19 cellular contexts compared by ENCODE assay signal in genomic region chr1:102919659-102920058, GRCh38.
DNase-seq lines count a peak whose midpoint lies in the region; ATAC-seq, FAIRE-seq and TF ChIP-seq lines count a peak whose summit lies in the region.
"Had no signal": no experiment of that assay in that cellular context is flagged by ENCODE, and none has a peak within 500 bp of the region (broad histone marks: within the 10 kb centered on the region; RNA-seq: fewer than 3 reads in every experiment).

No MANE protein-coding gene starts in this region.

- DNase-seq in H54 (ENCODE audit: insufficient read length, low spot score): peak; percentile 7
- peak; percentile 66 to 81 for DNase-seq in fibroblast of lung (ENCODE audit: low read depth in 2 of 2)
- no peak for DNase-seq in NCI-H1092 (lab: John Stamatoyannopoulos, UW)
- DNase-seq in GM20000 (ENCODE audit: low spot score): no peak
- DNase-seq in pancreas: no peak
- DNase-seq: activated CD4-positive, alpha-beta memory T cell treated with anti-CD3 and anti-CD28 coated beads for 36 hours; activated T-cell treated with anti-CD3 and anti-CD28 coated beads, Interleukin-2, amount 50 U/mL, for 48 hours; H9; hippocampal formation; Karpas-422; mesendoderm; NCI-H1436 treated with DMSO at 0.1 percent for 48 hours; RPMI8226; stimulated activated CD4-positive, alpha-beta T cell treated with anti-CD3 and anti-CD28 coated beads, Interleukin-15, amount 100 ng/mL, for 24 hours; stimulated activated naive B cell treated with anti-CD40 and anti-IgM and Interleukin-4, amounts not matched to agents 10 μg/mL and 1 μg/mL and 100 μg/mL, for 72 hours; tibial artery had no signal

- no peak for TF ChIP-seq POLR2A in H54 (IDR thresholded peaks at IDR 0.05; ENCODE audit: low read depth, low read length)

- no peaks in the 10 kb centered on the region for H4K20me1 ChIP-seq in fibroblast of lung (ENCODE audit: control insufficient read depth, extremely low read depth, insufficient read depth, low read length)

- TF ChIP-seq CTCF in fibroblast of lung (conservative IDR thresholded peaks at IDR 0.05 in 1 of 2, IDR thresholded peaks at IDR 0.05 in 1 of 2; ENCODE audit: low read depth in 1 of 2, low read length in 2 of 2) (no peak), GM20000 (IDR thresholded peaks at IDR 0.05; ENCODE audit: extremely low read depth, missing control alignments) (no peak), pancreas (IDR thresholded peaks at IDR 0.05) (no peak)

- intact Hi-C loops in pancreas (cut with DNase I): no loop called here

- H3K9ac ChIP-seq in fibroblast of lung (ENCODE audit: insufficient read depth, low read length): no peak overlapping the region
- no peak overlapping the region for H3K9ac ChIP-seq in skeletal muscle satellite cell (ENCODE audit: low read depth, low read length)

- no peaks in the 10 kb centered on the region for H3K4me1 ChIP-seq in fibroblast of lung (ENCODE audit: control insufficient read depth, extremely low read depth, insufficient read depth, low read length)
- H3K4me1 ChIP-seq in skeletal muscle satellite cell (ENCODE audit: control insufficient read depth, insufficient read depth, low read length): peaks cover 7% of the 10 kb centered on the region
- no peaks in the 10 kb centered on the region for H3K4me1 ChIP-seq in pancreas
- H3K4me1 ChIP-seq: tibial artery had no signal

- H3K36me3 ChIP-seq in fibroblast of lung (ENCODE audit: control insufficient read depth, insufficient read depth, low read length): no peaks in the 10 kb centered on the region
- H3K36me3 ChIP-seq in skeletal muscle satellite cell (ENCODE audit: insufficient read depth, low read length): no peaks in the 10 kb centered on the region
- no peaks in the 10 kb centered on the region for H3K36me3 ChIP-seq in pancreas
- H3K36me3 ChIP-seq: tibial artery had no signal

- no peaks in the 10 kb centered on the region for H3K27me3 ChIP-seq in fibroblast of lung (ENCODE audit: control insufficient read depth, insufficient read depth, low read length)
- no peaks in the 10 kb centered on the region for H3K27me3 ChIP-seq in skeletal muscle satellite cell (ENCODE audit: control insufficient read depth, insufficient read depth, low read length)
- H3K27me3 ChIP-seq in pancreas: no peaks in the 10 kb centered on the region
- H3K27me3 ChIP-seq: tibial artery had no signal

- no peak overlapping the region for H2AFZ ChIP-seq in fibroblast of lung (ENCODE audit: low read length)

- H3K79me2 ChIP-seq in fibroblast of lung (ENCODE audit: control insufficient read depth, insufficient read depth, low read length): no peaks in the 10 kb centered on the region

- ATAC-seq in SK-N-SH treated with all-trans-retinoic acid at 6 μM for 48 hours (peak; percentile 99), pancreas (no peak)
- ATAC-seq: stimulated activated naive B cell treated with anti-CD40 and anti-IgM and Interleukin-4, amounts not matched to agents 10 μg/mL and 1 μg/mL and 100 μg/mL, for 72 hours had no signal

- 15 to 23% methylated on average over 1 of the region's 1 CpG for WGBS in pancreas, 2 donors

- H3K4me3 ChIP-seq in fibroblast of lung (replicated peaks in 1 of 4; ENCODE audit: control extremely low read depth in 1 of 4, insufficient read depth in 1 of 4, low read depth in 3 of 4, low read length in 4 of 4): no peak overlapping the region
- no peak overlapping the region for H3K4me3 ChIP-seq in skeletal muscle satellite cell (ENCODE audit: low read length)
- no peak overlapping the region for H3K4me3 ChIP-seq in pancreas
- H3K4me3 ChIP-seq: tibial artery had no signal

- FAIRE-seq in H54 (lab: Jason Lieb, UNC) (peak; percentile 78), pancreas (lab: Jason Lieb, UNC) (no peak)
- FAIRE-seq: GM18507 had no signal

- H3K27ac ChIP-seq in fibroblast of lung (ENCODE audit: insufficient read depth, low read length) (no peak overlapping the region), pancreas (no peak overlapping the region)
- H3K27ac ChIP-seq: tibial artery had no signal

- no peak overlapping the region for H3K4me2 ChIP-seq in fibroblast of lung (ENCODE audit: extremely low read depth, insufficient read depth, low read length)
- peak overlapping the region; percentile 22 for H3K4me2 ChIP-seq in skeletal muscle satellite cell (ENCODE audit: low read length)

- no peaks in the 10 kb centered on the region for H3K9me3 ChIP-seq in fibroblast of lung (ENCODE audit: control insufficient read depth, insufficient read depth, low read depth, low read length)
- H3K9me3 ChIP-seq in skeletal muscle satellite cell (replicated peaks; ENCODE audit: low read length): no peaks in the 10 kb centered on the region
- no peaks in the 10 kb centered on the region for H3K9me3 ChIP-seq in pancreas
- H3K9me3 ChIP-seq: tibial artery had no signal

TF ChIP-seq in SK-N-SH treated with all-trans-retinoic acid at 6 μM for 48 hours, 23 proteins besides CTCF, POLR2A, EP300 and RAD21:
- TF ChIP-seq SNAI2 (CRISPR knock-in tag; IDR thresholded peaks at IDR 0.05) (no peak), TOX (CRISPR knock-in tag; IDR thresholded peaks at IDR 0.05; ENCODE audit: borderline replicate concordance) (peak; percentile 88; the same call in 1 of the 2 replicates), CSDC2 (CRISPR knock-in tag; IDR thresholded peaks at IDR 0.05) (no peak), ZNF565 (CRISPR knock-in tag; conservative IDR thresholded peaks at IDR 0.05; ENCODE audit: low read depth) (no peak), ISL1 (CRISPR knock-in tag; IDR thresholded peaks at IDR 0.05) (peak; percentile 86), ZFP3 (CRISPR knock-in tag; IDR thresholded peaks at IDR 0.05) (no peak), ESRRG (CRISPR knock-in tag; IDR thresholded peaks at IDR 0.05) (no peak), BACH2 (CRISPR knock-in tag; IDR thresholded peaks at IDR 0.05; ENCODE audit: borderline replicate concordance) (no peak), TCF4 (CRISPR knock-in tag; IDR thresholded peaks at IDR 0.05; ENCODE audit: borderline replicate concordance) (no peak), GLIS3 (CRISPR knock-in tag; IDR thresholded peaks at IDR 0.05) (no peak), ZC3H10 (CRISPR knock-in tag; IDR thresholded peaks at IDR 0.05) (peak; percentile 43; the same call in 1 of the 2 replicates), ZFP30 (CRISPR knock-in tag; IDR thresholded peaks at IDR 0.05) (no peak), POU6F1 (CRISPR knock-in tag; IDR thresholded peaks at IDR 0.05; ENCODE audit: borderline replicate concordance, low read depth) (no peak), ARNTL (CRISPR knock-in tag; IDR thresholded peaks at IDR 0.05; ENCODE audit: borderline replicate concordance, low read depth) (no peak), RARB (CRISPR knock-in tag; IDR thresholded peaks at IDR 0.05) (0 out of 2 replicates have a peak, but pooled peaks have one; percentile 43), ZNF8 (CRISPR knock-in tag; IDR thresholded peaks at IDR 0.05) (no peak)
- TF ChIP-seq, protein P1, sequence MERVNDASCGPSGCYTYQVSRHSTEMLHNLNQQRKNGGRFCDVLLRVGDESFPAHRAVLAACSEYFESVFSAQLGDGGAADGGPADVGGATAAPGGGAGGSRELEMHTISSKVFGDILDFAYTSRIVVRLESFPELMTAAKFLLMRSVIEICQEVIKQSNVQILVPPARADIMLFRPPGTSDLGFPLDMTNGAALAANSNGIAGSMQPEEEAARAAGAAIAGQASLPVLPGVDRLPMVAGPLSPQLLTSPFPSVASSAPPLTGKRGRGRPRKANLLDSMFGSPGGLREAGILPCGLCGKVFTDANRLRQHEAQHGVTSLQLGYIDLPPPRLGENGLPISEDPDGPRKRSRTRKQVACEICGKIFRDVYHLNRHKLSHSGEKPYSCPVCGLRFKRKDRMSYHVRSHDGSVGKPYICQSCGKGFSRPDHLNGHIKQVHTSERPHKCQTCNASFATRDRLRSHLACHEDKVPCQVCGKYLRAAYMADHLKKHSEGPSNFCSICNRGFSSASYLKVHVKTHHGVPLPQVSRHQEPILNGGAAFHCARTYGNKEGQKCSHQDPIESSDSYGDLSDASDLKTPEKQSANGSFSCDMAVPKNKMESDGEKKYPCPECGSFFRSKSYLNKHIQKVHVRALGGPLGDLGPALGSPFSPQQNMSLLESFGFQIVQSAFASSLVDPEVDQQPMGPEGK (CRISPR knock-in tag; IDR thresholded peaks at IDR 0.05; ENCODE audit: borderline replicate concordance): peak; percentile 52; the same call in 1 of the 2 replicates

Comparison
In these comparisons a context has a peak if more than half of its experiments do, and no peak if none do; other contexts are left out.
1. DNase-seq: peak in H54 (single experiment) and fibroblast of lung (2 of 2); none in NCI-H1092 (single experiment), GM20000 (single experiment) and pancreas (0 of 6).